In the genomic region with DNA sequence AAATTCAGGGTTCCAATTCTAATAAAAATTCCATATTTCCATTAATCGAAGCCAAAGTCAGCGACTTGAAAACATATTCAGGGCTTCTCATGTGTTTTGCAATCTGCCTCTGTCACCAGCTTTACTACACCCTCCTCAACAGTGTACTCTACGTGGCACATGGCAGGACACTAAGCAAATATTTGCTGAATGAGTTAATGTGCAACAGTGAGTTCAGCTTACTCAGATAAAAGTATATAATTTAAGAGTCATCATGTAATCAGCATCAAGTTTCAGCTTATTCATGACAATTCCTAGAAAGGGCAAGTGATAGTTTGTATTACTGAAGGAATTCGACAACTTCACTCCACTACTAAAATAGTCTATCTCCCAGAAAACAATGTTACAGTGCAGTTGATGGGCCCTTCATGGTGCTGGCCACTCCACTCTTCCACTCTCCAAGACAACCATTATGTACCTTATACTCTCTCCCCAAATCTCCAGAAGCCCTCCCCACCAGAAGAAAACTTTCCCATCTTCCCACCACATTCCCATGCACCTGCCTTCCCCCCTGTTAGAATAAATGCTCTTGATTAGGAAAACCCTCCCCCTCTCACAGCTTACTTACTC, we compare ENCODE assay signal across 13 cellular contexts.
DNase-seq lines count a peak whose midpoint lies in the region; ATAC-seq and TF ChIP-seq lines count a peak whose summit lies in the region.
"Had no signal": no experiment of that assay in that cellular context is flagged by ENCODE, and none has a peak within 500 bp of the region (broad histone marks: within the 10 kb centered on the region; RNA-seq: fewer than 3 reads in every experiment).

No MANE protein-coding gene starts in this region.

- H3K9me3 ChIP-seq in A673 (ENCODE audit: low read depth, low read length, poor library complexity, severe bottlenecking) (no peaks in the 10 kb centered on the region), hepatocyte (ENCODE audit: low read depth) (no peaks in the 10 kb centered on the region), Karpas-422 (ENCODE audit: low read length) (no peaks in the 10 kb centered on the region)
- H3K9me3 ChIP-seq: SJSA1 had no signal

- H3K4me2 ChIP-seq in hepatocyte (peak overlapping the region; percentile 20), Karpas-422 (ENCODE audit: low read depth, low read length, poor library complexity, severe bottlenecking) (no peak overlapping the region)

- CTCF ChIA-PET in A673 (lab: Charles Lee) = no interaction called here

- BruUV-seq in A673 (replicated peaks; lab: Mats Ljungman, UMichigan) = no TSS peak

- H3K27me3 ChIP-seq in A673 (replicated peaks; ENCODE audit: insufficient read depth, low read depth, low read length, poor library complexity) (no peaks in the 10 kb centered on the region), hepatocyte (no peaks in the 10 kb centered on the region), Karpas-422 (ENCODE audit: low read length) (no peaks in the 10 kb centered on the region)
- H3K27me3 ChIP-seq: SJSA1 had no signal

- no peak for TF ChIP-seq CTCF in A673 (conservative IDR thresholded peaks at IDR 0.05; ENCODE audit: low read depth, low read length)
- TF ChIP-seq CTCF in hepatocyte (IDR thresholded peaks at IDR 0.05; ENCODE audit: poor library complexity) = no peak

- H3K36me3 ChIP-seq in A673 (ENCODE audit: insufficient read depth, low read length, poor library complexity, severe bottlenecking) (no peaks in the 10 kb centered on the region), hepatocyte (replicated peaks; ENCODE audit: insufficient read depth, low read depth) (no peaks in the 10 kb centered on the region), Karpas-422 (ENCODE audit: insufficient read depth, low read length) (no peaks in the 10 kb centered on the region)
- H3K36me3 ChIP-seq: SJSA1 had no signal

- H3K27ac Mint-ChIP-seq in activated naive CD4-positive, alpha-beta T cell treated with anti-CD3 and anti-CD28 coated beads, Interleukin-2, amount 50 U/mL, for 72 hours = no peak overlapping the region
- H3K27ac Mint-ChIP-seq: immature natural killer cell had no signal

- H4K20me1 ChIP-seq in hepatocyte (ENCODE audit: insufficient read depth, poor library complexity, severe bottlenecking) (no peaks in the 10 kb centered on the region), Karpas-422 (ENCODE audit: insufficient read depth, low read depth, low read length) (no peaks in the 10 kb centered on the region)

- no peak overlapping the region for H2AFZ ChIP-seq in hepatocyte
- H2AFZ ChIP-seq in Karpas-422 (ENCODE audit: low read length) = no peak overlapping the region

- intact Hi-C loops in A673 (cut with micrococcal nuclease; ENCODE audit: unreplicated experiment) = loop anchor here (10.0 kb wide), 2 partner anchors 723 to 853 kb away; no protein-coding TSS in a partner anchor

- DNase-seq in A673 (ENCODE audit: low spot score) (peak; percentile 22), HPDE6-E6E7 (ENCODE audit: extremely low spot score) (peak; percentile 69), hepatocyte (ENCODE audit: low spot score) (peak; percentile 67), Karpas-422 (no peak)
- DNase-seq in activated naive CD4-positive, alpha-beta T cell treated with anti-CD3 and anti-CD28 coated beads, Interleukin-2, amount 50 U/mL, for 72 hours (ENCODE audit: low spot score in 2 of 2) = no peak
- DNase-seq: CD4-positive, CD25-positive, alpha-beta regulatory T cell; cerebellar nuclear complex; immature natural killer cell; stimulated activated naive CD4-positive, alpha-beta T cell had no signal

- POLR2A ChIA-PET in A673 (lab: Charles Lee; ENCODE audit: low non-redundant PET) = no interaction called here

- H3K36me3 Mint-ChIP-seq in activated naive CD4-positive, alpha-beta T cell treated with anti-CD3 and anti-CD28 coated beads, Interleukin-2, amount 50 U/mL, for 72 hours = no peaks in the 10 kb centered on the region
- H3K36me3 Mint-ChIP-seq: CD4-positive, CD25-positive, alpha-beta regulatory T cell; immature natural killer cell had no signal

- peak; percentile 53; the same call in 2 of the 3 replicates for ATAC-seq in SK-N-SH treated with all-trans-retinoic acid at 6 μM for 48 hours
- ATAC-seq in activated naive CD4-positive, alpha-beta T cell treated with anti-CD3 and anti-CD28 coated beads, Interleukin-2, amount 50 U/mL, for 72 hours = no peak
- no peak for ATAC-seq in GM21447 (IDR thresholded peaks at IDR 0.05; ENCODE audit: unreplicated experiment)
- no peak for ATAC-seq in GM18867 (IDR thresholded peaks at IDR 0.05; ENCODE audit: unreplicated experiment)

- no peak overlapping the region for H3K9ac ChIP-seq in Karpas-422 (ENCODE audit: low read length)

- H3K9me3 Mint-ChIP-seq in activated naive CD4-positive, alpha-beta T cell treated with anti-CD3 and anti-CD28 coated beads, Interleukin-2, amount 50 U/mL, for 72 hours = no peaks in the 10 kb centered on the region
- H3K9me3 Mint-ChIP-seq: CD4-positive, CD25-positive, alpha-beta regulatory T cell; immature natural killer cell had no signal

- H3K27ac ChIP-seq in A673 (ENCODE audit: low read depth, low read length, poor library complexity, severe bottlenecking) (no peak overlapping the region), hepatocyte (peak overlapping the region; percentile 6), Karpas-422 (ENCODE audit: low read length) (no peak overlapping the region)
- H3K27ac ChIP-seq: SJSA1 had no signal

- H3K4me3 ChIP-seq in A673 (ENCODE audit: low read depth, low read length, poor library complexity, severe bottlenecking) (no peak overlapping the region), hepatocyte (no peak overlapping the region), Karpas-422 (ENCODE audit: low read length) (no peak overlapping the region)
- H3K4me3 ChIP-seq: SJSA1 had no signal

- 70% methylated on average over 4 of the region's 4 CpGs for WGBS in hepatocyte (ENCODE audit: low lambda C conversion rate, missing lambda C conversion rate)

- no peaks in the 10 kb centered on the region for H3K4me1 ChIP-seq in A673 (ENCODE audit: insufficient read depth, low read length, poor library complexity, severe bottlenecking)
- H3K4me1 ChIP-seq in hepatocyte (ENCODE audit: insufficient read depth) = no peaks in the 10 kb centered on the region
- H3K4me1 ChIP-seq in Karpas-422 (ENCODE audit: low read length) = no peaks in the 10 kb centered on the region

- H3K79me2 ChIP-seq in hepatocyte = no peaks in the 10 kb centered on the region
- H3K79me2 ChIP-seq in Karpas-422 (ENCODE audit: low read length) = no peaks in the 10 kb centered on the region

- no peaks in the 10 kb centered on the region for H3K9me2 ChIP-seq in hepatocyte (replicated peaks; ENCODE audit: insufficient read depth)
- no peaks in the 10 kb centered on the region for H3K9me2 ChIP-seq in Karpas-422 (replicated peaks; ENCODE audit: insufficient read depth, low read length)

TF ChIP-seq in SK-N-SH treated with all-trans-retinoic acid at 6 μM for 48 hours, 23 proteins besides CTCF, POLR2A, EP300 and RAD21:
- no peak for TF ChIP-seq TOX (CRISPR knock-in tag; IDR thresholded peaks at IDR 0.05; ENCODE audit: borderline replicate concordance)
- no peak for TF ChIP-seq ZNF565 (CRISPR knock-in tag; conservative IDR thresholded peaks at IDR 0.05; ENCODE audit: low read depth)
- TF ChIP-seq, protein P1, sequence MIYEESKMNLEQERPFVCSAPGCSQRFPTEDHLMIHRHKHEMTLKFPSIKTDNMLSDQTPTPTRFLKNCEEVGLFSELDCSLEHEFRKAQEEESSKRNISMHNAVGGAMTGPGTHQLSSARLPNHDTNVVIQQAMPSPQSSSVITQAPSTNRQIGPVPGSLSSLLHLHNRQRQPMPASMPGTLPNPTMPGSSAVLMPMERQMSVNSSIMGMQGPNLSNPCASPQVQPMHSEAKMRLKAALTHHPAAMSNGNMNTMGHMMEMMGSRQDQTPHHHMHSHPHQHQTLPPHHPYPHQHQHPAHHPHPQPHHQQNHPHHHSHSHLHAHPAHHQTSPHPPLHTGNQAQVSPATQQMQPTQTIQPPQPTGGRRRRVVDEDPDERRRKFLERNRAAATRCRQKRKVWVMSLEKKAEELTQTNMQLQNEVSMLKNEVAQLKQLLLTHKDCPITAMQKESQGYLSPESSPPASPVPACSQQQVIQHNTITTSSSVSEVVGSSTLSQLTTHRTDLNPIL (CRISPR knock-in tag; IDR thresholded peaks at IDR 0.05; ENCODE audit: low read depth) = no peak
- TF ChIP-seq ISL1 (CRISPR knock-in tag; IDR thresholded peaks at IDR 0.05) = no peak
TF ChIP-seq in SK-N-SH treated with all-trans-retinoic acid at 6 μM for 48 hours: peak in this region for 0.

Comparison
In these comparisons a context has a peak if more than half of its experiments do, and no peak if none do; other contexts are left out.
1. DNase-seq: peak in A673 (single experiment), HPDE6-E6E7 (single experiment) and hepatocyte (single experiment); none in activated naive CD4-positive, alpha-beta T cell treated with anti-CD3 and anti-CD28 coated beads, Interleukin-2, amount 50 U/mL, for 72 hours (0 of 2) and Karpas-422 (single experiment).